ENCODE assay signal across 14 cellular contexts in the genomic region with DNA sequence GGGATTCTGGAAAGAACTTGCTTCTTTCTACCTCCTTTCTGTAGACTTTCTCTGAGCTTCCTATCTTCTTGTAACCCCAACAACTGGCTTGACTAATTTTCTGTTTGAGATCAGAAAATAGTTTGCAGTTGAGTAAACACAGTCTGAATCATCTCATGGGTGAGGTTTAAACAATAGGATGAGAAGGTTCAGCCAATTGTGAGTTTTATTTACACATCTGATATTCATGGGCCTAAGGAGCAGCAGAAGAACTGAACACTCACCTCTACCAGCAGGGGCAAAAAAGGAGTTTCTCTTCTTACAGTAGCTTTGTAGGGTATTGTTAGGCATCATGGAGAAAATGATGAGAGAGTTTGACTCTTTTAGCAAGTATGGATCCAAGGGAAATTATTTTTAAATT. TPM values are rescaled to one million over a fixed set of nuclear protein-coding genes. Genes with fewer than 3 reads are reported as not detected.
A peak's percentile ranks its signal among the peaks of the same experiment; 100 is the strongest.
DNase-seq lines count a peak whose midpoint lies in the region; ATAC-seq and TF ChIP-seq lines count a peak whose summit lies in the region.
"Had no signal": no experiment of that assay in that cellular context is flagged by ENCODE, and none has a peak within 500 bp of the region (broad histone marks: within the 10 kb centered on the region; RNA-seq: fewer than 3 reads in every experiment).

No MANE protein-coding gene starts in this region.

- H3K4me3 ChIP-seq in PC-3 (ENCODE audit: low read length) = peak overlapping the region; percentile 32; the same call in 1 of the 2 replicates
- H3K4me3 ChIP-seq in lower lobe of right lung = no peak overlapping the region
- H3K4me3 ChIP-seq: HAP-1, upper lobe of left lung had no signal

- no peaks in the 10 kb centered on the region for H3K36me3 ChIP-seq in PC-3 (ENCODE audit: low read depth, low read length)
- H3K36me3 ChIP-seq in lower lobe of right lung = no peaks in the 10 kb centered on the region
- H3K36me3 ChIP-seq: HAP-1, upper lobe of left lung had no signal

- H3K4me1 Mint-ChIP-seq in progenitor cell of endocrine pancreas (ENCODE audit: low read depth) = peaks cover 1% of the 10 kb centered on the region
- H3K4me1 Mint-ChIP-seq: activated B cell treated with CpG ODN at 0.5 μM for 24 hours had no signal

- CTCF ChIA-PET in PC-3 (lab: Charles Lee) = interaction anchor here (0.6 kb wide), 1 partner anchor 353 kb away, joined by 3 read pairs; no protein-coding TSS in a partner anchor

- H3F3A ChIP-seq in PC-3 (ENCODE audit: low read length, unreplicated experiment) = no peaks in the 10 kb centered on the region

- no TSS peak for BruUV-seq in PC-3 (replicated peaks; lab: Mats Ljungman, UMichigan)

- H3K4me3 Mint-ChIP-seq in progenitor cell of endocrine pancreas (ENCODE audit: low read depth) = no peak overlapping the region
- H3K4me3 Mint-ChIP-seq: activated B cell treated with CpG ODN at 0.5 μM for 24 hours had no signal

- H4K20me1 ChIP-seq in PC-3 (ENCODE audit: low read length) = no peaks in the 10 kb centered on the region

- TF ChIP-seq CTCF in PC-3 (conservative IDR thresholded peaks at IDR 0.05; ENCODE audit: low read depth, low read length) (peak; percentile 45; the same call in 1 of the 2 replicates), lower lobe of right lung (IDR thresholded peaks at IDR 0.05) (no peak), progenitor cell of endocrine pancreas (IDR thresholded peaks at IDR 0.05; ENCODE audit: unreplicated experiment) (no peak)

- H3K27ac Mint-ChIP-seq in progenitor cell of endocrine pancreas = no peak overlapping the region
- H3K27ac Mint-ChIP-seq: activated B cell treated with CpG ODN at 0.5 μM for 24 hours had no signal

- intact Hi-C loops in PC-3 (cut with micrococcal nuclease) (loop anchor here (5.0 to 10.0 kb wide), 2 partner anchors 230 to 327 kb away; no protein-coding TSS in a partner anchor), sciatic nerve (cut with DNase I) (no loop called here), lower lobe of right lung (cut with DNase I) (no loop called here)

- peak; percentile 98 for ATAC-seq in PC-3
- peak; percentile 77 for ATAC-seq in esophagus mucosa
- ATAC-seq in sciatic nerve = peak; percentile 63
- ATAC-seq in HG02798 (IDR thresholded peaks at IDR 0.05; ENCODE audit: poor library complexity, unreplicated experiment) = no peak
- no peak for ATAC-seq in lower lobe of right lung

- no peaks in the 10 kb centered on the region for H3K27me3 Mint-ChIP-seq in progenitor cell of endocrine pancreas

- POLR2A ChIA-PET in PC-3 (lab: Charles Lee; ENCODE audit: unreplicated experiment) = no interaction called here

- peak overlapping the region; percentile 58 for H3K9ac ChIP-seq in PC-3 (ENCODE audit: low read length)
- H3K9ac ChIP-seq: parathyroid adenoma had no signal

- no peaks in the 10 kb centered on the region for H3K27me3 ChIP-seq in PC-3 (ENCODE audit: low read length)
- H3K27me3 ChIP-seq in lower lobe of right lung (ENCODE audit: low read depth) = no peaks in the 10 kb centered on the region
- H3K27me3 ChIP-seq: upper lobe of left lung had no signal

- no peaks in the 10 kb centered on the region for H3K9me3 Mint-ChIP-seq in progenitor cell of endocrine pancreas (ENCODE audit: low read depth)
- H3K9me3 Mint-ChIP-seq: activated B cell treated with CpG ODN at 0.5 μM for 24 hours had no signal

- H3K79me2 ChIP-seq in PC-3 (ENCODE audit: low read length) = no peaks in the 10 kb centered on the region
- H3K79me2 ChIP-seq: parathyroid adenoma had no signal

- DNase-seq in ELR (ENCODE audit: low read depth) (peak; percentile 92), PC-3 (peak; percentile 88), sciatic nerve (ENCODE audit: low spot score) (no peak), lower lobe of right lung (no peak), progenitor cell of endocrine pancreas (ENCODE audit: low spot score, unreplicated experiment) (no peak), NCI-H2081 treated with DMSO at 0.1 percent for 48 hours (lab: John Stamatoyannopoulos, UW) (no peak)
- DNase-seq: activated B cell treated with CpG ODN at 0.5 μM for 24 hours, DND-41, NCI-H1105, upper lobe of left lung had no signal

- H3K4me2 ChIP-seq in PC-3 (ENCODE audit: low read length) = peak overlapping the region; percentile 78

- H3K9me3 ChIP-seq in PC-3 (ENCODE audit: low read length) (no peaks in the 10 kb centered on the region), lower lobe of right lung (no peaks in the 10 kb centered on the region)
- H3K9me3 ChIP-seq: HAP-1, upper lobe of left lung had no signal

- no peaks in the 10 kb centered on the region for H3K36me3 Mint-ChIP-seq in progenitor cell of endocrine pancreas (ENCODE audit: insufficient read depth)

- no peaks in the 10 kb centered on the region for H3K9me2 ChIP-seq in PC-3 (replicated peaks; ENCODE audit: low read length)

- H2AFZ ChIP-seq in PC-3 (ENCODE audit: low read length) = no peak overlapping the region
- H2AFZ ChIP-seq: parathyroid adenoma had no signal

- peak overlapping the region; percentile 88 for H3K27ac ChIP-seq in PC-3 (ENCODE audit: low read length)
- H3K27ac ChIP-seq in lower lobe of right lung = no peak overlapping the region
- H3K27ac ChIP-seq: parathyroid adenoma, upper lobe of left lung had no signal

- peaks cover 29% of the 10 kb centered on the region for H3K4me1 ChIP-seq in PC-3 (ENCODE audit: insufficient read depth, low read length)
- H3K4me1 ChIP-seq in lower lobe of right lung = no peaks in the 10 kb centered on the region
- H3K4me1 ChIP-seq: parathyroid adenoma, upper lobe of left lung had no signal

RNA-seq across cellular contexts. Expression of a gene that starts 54.2 kb away (rescaled TPM):
- 9.1 and 10.9 TPM in 2 replicates for total RNA-seq in PC-3 (2014; rRNA removed)
- 8.9 TPM for total RNA-seq in esophagus mucosa
- total RNA-seq in sciatic nerve = 62.1 TPM
- total RNA-seq in lower lobe of right lung = 29.3 TPM
- 35.7 and 37.2 TPM in 2 replicates for total RNA-seq in progenitor cell of endocrine pancreas

RNA-seq across cellular contexts. Expression of a gene that starts 54.4 kb away (rescaled TPM):
- 0.98 and 1.6 TPM in 2 replicates for total RNA-seq in PC-3 (2014; rRNA removed)
- 2.6 TPM for total RNA-seq in esophagus mucosa
- total RNA-seq in sciatic nerve = 13.4 TPM
- total RNA-seq in lower lobe of right lung = 5.1 TPM
- total RNA-seq in progenitor cell of endocrine pancreas = 8.3 and 8.9 TPM in 2 replicates

Comparison
In these comparisons a context has a peak if more than half of its experiments do, and no peak if none do; other contexts are left out.
1. DNase-seq: peak in ELR (single experiment) and PC-3 (single experiment); none in sciatic nerve (single experiment), lower lobe of right lung (single experiment), progenitor cell of endocrine pancreas (single experiment) and NCI-H2081 treated with DMSO at 0.1 percent for 48 hours (single experiment).
2. ATAC-seq: peak in PC-3 (single experiment), esophagus mucosa (single experiment) and sciatic nerve (single experiment); none in HG02798 (single experiment) and lower lobe of right lung (0 of 2).